ENCODE assay signal across 10 cellular contexts in genomic region chr2:206212673-206213513, GRCh38. TPM values are rescaled to one million over a fixed set of nuclear protein-coding genes. Genes with fewer than 3 reads are reported as not detected.
DNase-seq lines count a peak whose midpoint lies in the region; ATAC-seq and TF ChIP-seq lines count a peak whose summit lies in the region.
"Had no signal": no experiment of that assay in that cellular context is flagged by ENCODE, and none has a peak within 500 bp of the region (broad histone marks: within the 10 kb centered on the region; RNA-seq: fewer than 3 reads in every experiment).

No MANE protein-coding gene starts in this region.

- no peaks in the 10 kb centered on the region for H3K36me3 ChIP-seq in RWPE2 (ENCODE audit: low read depth)
- H3K36me3 ChIP-seq in uterus, result no peaks in the 10 kb centered on the region
- H3K36me3 ChIP-seq: spleen had no signal

- H3K4me1 ChIP-seq in RWPE2 (ENCODE audit: insufficient read depth, poor library complexity, severe bottlenecking), result peaks cover 10% of the 10 kb centered on the region
- H3K4me1 ChIP-seq in right cardiac atrium (ENCODE audit: control insufficient read depth, insufficient read depth, low read length), result no peaks in the 10 kb centered on the region
- H3K4me1 ChIP-seq in uterus, result no peaks in the 10 kb centered on the region

- peak overlapping the region; percentile 5 for H3K4me3 ChIP-seq in RWPE2 (ENCODE audit: severe bottlenecking)
- peak overlapping the region; percentile 39 for H3K4me3 ChIP-seq in right cardiac atrium (ENCODE audit: low read length)
- H3K4me3 ChIP-seq in uterus, result peak overlapping the region in 1 of 2 donors; percentile 16
- H3K4me3 ChIP-seq: spleen had no signal

- H3K27me3 ChIP-seq in RWPE2 (ENCODE audit: insufficient read depth, poor library complexity, severe bottlenecking) (no peaks in the 10 kb centered on the region), right cardiac atrium (ENCODE audit: control insufficient read depth, insufficient read depth) (no peaks in the 10 kb centered on the region), uterus (no peaks in the 10 kb centered on the region)

- peak; percentile 79 for ATAC-seq in RWPE2 (ENCODE audit: low read depth)
- no peak for ATAC-seq in right cardiac atrium

- DNase-seq in NCI-H1436 (lab: John Stamatoyannopoulos, UW) (peak; percentile 19), NCI-H1436 treated with DMSO at 0.1 percent for 48 hours (lab: John Stamatoyannopoulos, UW) (no peak), RWPE2 (ENCODE audit: low spot score) (no peak), right cardiac atrium (no peak), stromal cell of bone marrow (ENCODE audit: low read depth) (peak; percentile 55), uterus (no peak), NCI-H187 (lab: John Stamatoyannopoulos, UW) (no peak)
- no peak for DNase-seq in activated CD8-positive, alpha-beta memory T cell treated with anti-CD3 and anti-CD28 coated beads for 24 hours
- DNase-seq: effector CD4-positive, alpha-beta T cell; spleen had no signal

- 25% methylated on average over 10 of the region's 10 CpGs for WGBS in right cardiac atrium

- H3K9me3 ChIP-seq in RWPE2 (ENCODE audit: severe bottlenecking), result no peaks in the 10 kb centered on the region
- H3K9me3 ChIP-seq in right cardiac atrium (ENCODE audit: control insufficient read depth, low read length), result no peaks in the 10 kb centered on the region
- H3K9me3 ChIP-seq in uterus, result no peaks in the 10 kb centered on the region
- H3K9me3 ChIP-seq: spleen had no signal

- H3K27ac ChIP-seq in RWPE2 (ENCODE audit: poor library complexity, severe bottlenecking) (peak overlapping the region; percentile 44), right cardiac atrium (ENCODE audit: low read length) (no peak overlapping the region), uterus (peak overlapping the region in 1 of 2 donors; percentile 23)
- H3K27ac ChIP-seq: spleen had no signal

- no peak for TF ChIP-seq CTCF in RWPE2 (IDR thresholded peaks at IDR 0.05; ENCODE audit: poor library complexity, severe bottlenecking)
- no peak for TF ChIP-seq CTCF in uterus (IDR thresholded peaks at IDR 0.05)

- intact Hi-C loops in right cardiac atrium (cut with DNase I), result no loop called here
- intact Hi-C loops in uterus (cut with DNase I; ENCODE audit: low total_unique reads), result no loop called here

- no peak for TF ChIP-seq POLR2A in uterus (IDR thresholded peaks at IDR 0.05)

RNA-seq across cellular contexts. Expression of gene EEF1B2, which starts 53.2 kb away (rescaled TPM):
- total RNA-seq in right cardiac atrium (100 to 1,000 TPM; 258 to 346 (median 302) TPM), uterus (100 to 1,000 TPM; 267 to 794 (median 564) TPM)
- polyA plus RNA-seq in right cardiac atrium, result 283 TPM

RNA-seq across cellular contexts. Expression of gene NDUFS1, which starts 53.6 kb away (rescaled TPM):
- 100 to 1,000 TPM; 250 to 299 (median 253) TPM for total RNA-seq in right cardiac atrium
- 132 TPM for polyA plus RNA-seq in right cardiac atrium
- total RNA-seq in uterus, result 100 to 1,000 TPM in 1 of 4 donors, 10 to 100 TPM in 3; 25.6 to 164 (median 56.6) TPM

Comparison
In these comparisons a context has a peak if more than half of its experiments do, and no peak if none do; other contexts are left out.
1. DNase-seq: peak in NCI-H1436 (single experiment) and stromal cell of bone marrow (single experiment); none in NCI-H1436 treated with DMSO at 0.1 percent for 48 hours (single experiment), RWPE2 (single experiment), right cardiac atrium (0 of 3), activated CD8-positive, alpha-beta memory T cell treated with anti-CD3 and anti-CD28 coated beads for 24 hours (single experiment), uterus (0 of 2) and NCI-H187 (0 of 2).